16 cellular contexts compared by ENCODE assay signal in genomic region chr6:125843593-125843992, GRCh38. TPM values are rescaled to one million over a fixed set of nuclear protein-coding genes. Genes with fewer than 3 reads are reported as not detected.
DNase-seq lines count a peak whose midpoint lies in the region; ATAC-seq, FAIRE-seq and TF ChIP-seq lines count a peak whose summit lies in the region.
"Had no signal": no experiment of that assay in that cellular context is flagged by ENCODE, and none has a peak within 500 bp of the region (broad histone marks: within the 10 kb centered on the region; RNA-seq: fewer than 3 reads in every experiment).

No MANE protein-coding gene starts in this region.

- H3K9ac ChIP-seq in parathyroid adenoma: no peak overlapping the region
- H3K9ac ChIP-seq: neural progenitor cell had no signal

- H3K36me3 ChIP-seq in adrenal gland (replicated peaks in 1 of 2) (no peaks in the 10 kb centered on the region), parathyroid adenoma (ENCODE audit: control insufficient read depth, insufficient read depth, low read length) (no peaks in the 10 kb centered on the region), pancreas (no peaks in the 10 kb centered on the region), Peyer's patch (no peaks in the 10 kb centered on the region)
- H3K36me3 ChIP-seq: neural progenitor cell had no signal

- intact Hi-C loops in adrenal gland (cut with DNase I) (no loop called here), pancreas (cut with DNase I) (no loop called here)

- H2AFZ ChIP-seq in parathyroid adenoma: no peak overlapping the region
- H2AFZ ChIP-seq: neural progenitor cell had no signal

- ATAC-seq in HG03460 (IDR thresholded peaks at IDR 0.05; ENCODE audit: unreplicated experiment) (no peak), pancreas (no peak)
- ATAC-seq: right cardiac atrium, Right ventricle myocardium inferior had no signal

- no peak overlapping the region for H3K4me3 ChIP-seq in adrenal gland
- no peak overlapping the region for H3K4me3 ChIP-seq in parathyroid adenoma (ENCODE audit: low read depth, low read length)
- H3K4me3 ChIP-seq in pancreas: no peak overlapping the region
- H3K4me3 ChIP-seq in Peyer's patch: no peak overlapping the region
- H3K4me3 ChIP-seq: neural progenitor cell had no signal

- TF ChIP-seq POLR2A in adrenal gland (IDR thresholded peaks at IDR 0.05): no peak
- no peak for TF ChIP-seq POLR2A in Peyer's patch (IDR thresholded peaks at IDR 0.05)

- DNase-seq in COLO829 (ENCODE audit: low spot score) (peak; percentile 50), NOMO-1 treated with DMSO at 0.1 percent for 48 hours (lab: John Stamatoyannopoulos, UW; ENCODE audit: unreplicated experiment) (peak; percentile 93), adrenal gland (no peak), NCI-H2171 treated with DMSO at 0.1 percent for 48 hours (lab: John Stamatoyannopoulos, UW) (no peak), pancreas (no peak), Peyer's patch (no peak)
- DNase-seq: activated effector memory CD4-positive, alpha-beta T cell treated with Interleukin-2 at 50 U/mL for 16 hours; COR-L47; effector memory CD4-positive, alpha-beta T cell; KG1; NCI-H1417 treated with DMSO at 0.1 percent for 48 hours; right cardiac atrium had no signal

- no peak for FAIRE-seq in pancreas (lab: Jason Lieb, UNC)

- TF ChIP-seq CTCF in adrenal gland (IDR thresholded peaks at IDR 0.05): no peak
- TF ChIP-seq CTCF in parathyroid adenoma (IDR thresholded peaks at IDR 0.05): no peak
- no peak for TF ChIP-seq CTCF in pancreas (IDR thresholded peaks at IDR 0.05)
- no peak for TF ChIP-seq CTCF in Peyer's patch (IDR thresholded peaks at IDR 0.05)

- peaks cover 5% of the 10 kb centered on the region for H3K79me2 ChIP-seq in parathyroid adenoma

- H3K4me1 ChIP-seq in adrenal gland (replicated peaks in 1 of 2) (peaks cover 33 to 70% of the 10 kb centered on the region in 2 donors), parathyroid adenoma (peaks cover 2% of the 10 kb centered on the region), pancreas (peaks cover 7 to 17% (median 11%) of the 10 kb centered on the region in 3 donors), Peyer's patch (no peaks in the 10 kb centered on the region)
- H3K4me1 ChIP-seq: neural progenitor cell had no signal

- 75 to 85% (median 82%) methylated on average over 1 of the region's 1 CpG for WGBS in adrenal gland, 4 donors
- WGBS in pancreas, 2 donors: 95 to 100% methylated on average over 1 of the region's 1 CpG

- H3K9me3 ChIP-seq in adrenal gland (replicated peaks in 1 of 3) (no peaks in the 10 kb centered on the region), parathyroid adenoma (ENCODE audit: control insufficient read depth, low read length) (no peaks in the 10 kb centered on the region), pancreas (no peaks in the 10 kb centered on the region), Peyer's patch (no peaks in the 10 kb centered on the region)

- no peak overlapping the region for H3K4me2 ChIP-seq in parathyroid adenoma (ENCODE audit: low read length)
- H3K4me2 ChIP-seq: neural progenitor cell had no signal

- H3K27me3 ChIP-seq in adrenal gland (no peaks in the 10 kb centered on the region), parathyroid adenoma (ENCODE audit: control insufficient read depth, insufficient read depth, low read length) (no peaks in the 10 kb centered on the region), pancreas (no peaks in the 10 kb centered on the region), Peyer's patch (no peaks in the 10 kb centered on the region)
- H3K27me3 ChIP-seq: neural progenitor cell had no signal

- H3K27ac ChIP-seq in adrenal gland (peak overlapping the region in 3 of 5 donors; percentile 60 to 76 (median 73)), parathyroid adenoma (peak overlapping the region; percentile 58), pancreas (peak overlapping the region in 1 of 4 donors; percentile 46), Peyer's patch (no peak overlapping the region)
- H3K27ac ChIP-seq: neural progenitor cell had no signal

RNA-seq across cellular contexts. Expression of gene NCOA7, which starts 52.8 kb away (rescaled TPM):
- total RNA-seq in adrenal gland (100 to 1,000 TPM in 4 of 8 donors, 10 to 100 TPM in 4; 51.2 to 180 (median 95.1) TPM), pancreas (10 to 100 TPM; 12.0 to 66.7 (median 15.5) TPM), Peyer's patch (10 to 100 TPM; 15.4 to 80.9 (median 27.7) TPM)
- polyA plus RNA-seq in adrenal gland (10 to 100 TPM; 24.5 to 77.9 (median 53.0) TPM), pancreas (10 to 100 TPM in 1 of 2 donors, 1 to 10 TPM in 1; 7.4 to 10.4 TPM)

Comparison
In these comparisons a context has a peak if more than half of its experiments do, and no peak if none do; other contexts are left out.
1. DNase-seq: peak in COLO829 (single experiment) and NOMO-1 treated with DMSO at 0.1 percent for 48 hours (single experiment); none in adrenal gland (0 of 7), NCI-H2171 treated with DMSO at 0.1 percent for 48 hours (single experiment), pancreas (0 of 6) and Peyer's patch (0 of 3).
2. H3K27ac ChIP-seq: peak in adrenal gland (3 of 5) and parathyroid adenoma (single experiment); none in Peyer's patch (0 of 4).